ENCODE assay signal across 14 cellular contexts in genomic region chr21:38424333-38424732, GRCh38.
"Had no signal": no experiment of that assay in that cellular context is flagged by ENCODE, and none has a peak within 500 bp of the region (broad histone marks: within the 10 kb centered on the region; RNA-seq: fewer than 3 reads in every experiment).

No MANE protein-coding gene starts in this region.

- H3K27ac Mint-ChIP-seq: activated naive CD8-positive, alpha-beta T cell treated with anti-CD3 and anti-CD28 coated beads, Interleukin-2, amount 50 U/mL, for 24 hours; memory B cell; natural killer cell had no signal

- H3K4me1 ChIP-seq: gastroesophageal sphincter, pancreas had no signal

- H3K27me3 ChIP-seq: gastroesophageal sphincter had no signal

- H3K4me3 Mint-ChIP-seq: activated naive CD8-positive, alpha-beta T cell treated with anti-CD3 and anti-CD28 coated beads, Interleukin-2, amount 50 U/mL, for 24 hours; memory B cell; natural killer cell had no signal

- H3K4me1 Mint-ChIP-seq: activated naive CD8-positive, alpha-beta T cell treated with anti-CD3 and anti-CD28 coated beads, Interleukin-2, amount 50 U/mL, for 24 hours; memory B cell; natural killer cell had no signal

- H3K36me3 ChIP-seq: pancreas had no signal

- H3K9me3 ChIP-seq: gastroesophageal sphincter, pancreas, thoracic aorta had no signal

- H3K36me3 Mint-ChIP-seq: memory B cell, natural killer cell had no signal

- DNase-seq: activated naive CD4-positive, alpha-beta T cell treated with Interleukin-2 at 50 U/mL for 16 hours; activated naive CD8-positive, alpha-beta T cell treated with anti-CD3 and anti-CD28 coated beads, Interleukin-2, amount 50 U/mL, for 24 hours; activated T-cell treated with anti-CD3 and anti-CD28 coated beads for 4 hours; aorta; dorsolateral prefrontal cortex; natural killer cell; pancreas; stimulated activated CD4-positive, alpha-beta T cell treated with anti-CD3 and anti-CD28 coated beads, Interleukin-12 subunit alpha, Interleukin-12 subunit beta, amount 100 ng/mL, for 4 hours; stimulated activated CD4-positive, alpha-beta T cell treated with anti-CD3 and anti-CD28 coated beads, Interleukin-2, amount 100 ng/mL, for 24 hours had no signal

- H3K4me3 ChIP-seq: dorsolateral prefrontal cortex, gastroesophageal sphincter, pancreas, thoracic aorta had no signal

- H3K9me3 Mint-ChIP-seq: activated naive CD8-positive, alpha-beta T cell treated with anti-CD3 and anti-CD28 coated beads, Interleukin-2, amount 50 U/mL, for 24 hours; natural killer cell had no signal

- H3K27ac ChIP-seq: dorsolateral prefrontal cortex, gastroesophageal sphincter, pancreas, thoracic aorta had no signal

- ATAC-seq: activated CD4-positive, CD25-positive, alpha-beta regulatory T cell treated with anti-CD3 and anti-CD28 coated beads, Interleukin-2, amount 50 U/mL, for 24 hours; activated naive CD8-positive, alpha-beta T cell treated with anti-CD3 and anti-CD28 coated beads, Interleukin-2, amount 50 U/mL, for 24 hours; gastroesophageal sphincter; left lobe of liver; natural killer cell; pancreas had no signal
